ENCODE assay signal across 8 cellular contexts in genomic region chr17:21288581-21289017, GRCh38. TPM values are rescaled to one million over a fixed set of nuclear protein-coding genes. Genes with fewer than 3 reads are reported as not detected.
DNase-seq lines count a peak whose midpoint lies in the region; ATAC-seq, FAIRE-seq and TF ChIP-seq lines count a peak whose summit lies in the region.

No MANE protein-coding gene starts in this region.

- DNase-seq in A549 (ENCODE audit: low read depth in 1 of 2, low spot score in 1 of 2), result no peak
- no peak for DNase-seq in IMR-90
- no peak for DNase-seq in MCF 10A (ENCODE audit: unreplicated experiment)
- DNase-seq in LoVo (ENCODE audit: low spot score), result no peak
- no peak for DNase-seq in C1 segment of cervical spinal cord (lab: John Stamatoyannopoulos, UW)
- no peak for DNase-seq in NCI-H187 (lab: John Stamatoyannopoulos, UW)

- H4K20me1 ChIP-seq in IMR-90 (ENCODE audit: insufficient read depth, low read length), result peaks cover 85% of the 10 kb centered on the region

- peak overlapping the region; percentile 78 for H4K5ac ChIP-seq in IMR-90 (ENCODE audit: low read depth, low read length)

- H3K27me3 Mint-ChIP-seq in MCF 10A (ENCODE audit: insufficient read depth, unreplicated experiment), result no peaks in the 10 kb centered on the region

- no peak for TF ChIP-seq POLR2A in A549 (IDR thresholded peaks at IDR 0.05; ENCODE audit: low read length)
- no peak for TF ChIP-seq POLR2A in IMR-90 (IDR thresholded peaks at IDR 0.05; ENCODE audit: low read depth, low read length)

- H3K4ac ChIP-seq in IMR-90 (ENCODE audit: low read depth, low read length), result peak overlapping the region; percentile 90

- peak overlapping the region; percentile 83 for H4K91ac ChIP-seq in IMR-90 (ENCODE audit: insufficient read depth, low read depth, low read length)

- no peak for FAIRE-seq in A549 (lab: Jason Lieb, UNC)

- H2AK5ac ChIP-seq in IMR-90 (ENCODE audit: low read depth, low read length), result peak overlapping the region; percentile 95

- TF ChIP-seq RAD21 in A549 (conservative IDR thresholded peaks at IDR 0.05 in 1 of 2, IDR thresholded peaks at IDR 0.05 in 1 of 2) (no peak), IMR-90 (IDR thresholded peaks at IDR 0.05; ENCODE audit: low read length) (no peak)

- H3K4me1 Mint-ChIP-seq in MCF 10A (ENCODE audit: insufficient read depth, unreplicated experiment), result peaks cover 24% of the 10 kb centered on the region

- no peak for TF ChIP-seq CTCF in A549 (IDR thresholded peaks at IDR 0.05)
- no peak for TF ChIP-seq CTCF in IMR-90 (conservative IDR thresholded peaks at IDR 0.05; ENCODE audit: low read depth, low read length)
- no peak for TF ChIP-seq CTCF in MCF 10A (IDR thresholded peaks at IDR 0.05; ENCODE audit: unreplicated experiment)
- no peak for TF ChIP-seq CTCF in parathyroid adenoma (IDR thresholded peaks at IDR 0.05)

- H3K4me1 ChIP-seq in A549, result peaks cover 38% of the 10 kb centered on the region
- peaks cover 38% of the 10 kb centered on the region for H3K4me1 ChIP-seq in IMR-90 (ENCODE audit: control insufficient read depth, insufficient read depth, low read length)
- H3K4me1 ChIP-seq in parathyroid adenoma, result peaks cover 26% of the 10 kb centered on the region

- peak overlapping the region; percentile 94 for H2AK9ac ChIP-seq in IMR-90 (replicated peaks; ENCODE audit: low read depth, low read length, poor library complexity)

- TF ChIP-seq EP300 in A549 (IDR thresholded peaks at IDR 0.05), result no peak

- H2BK15ac ChIP-seq in IMR-90 (ENCODE audit: low read depth, low read length), result peak overlapping the region; percentile 53; the same call in 1 of the 3 replicates

- no peak overlapping the region for H3K56ac ChIP-seq in IMR-90 (ENCODE audit: extremely low read depth, insufficient read depth, low read length)

- POLR2A ChIA-PET in A549 (lab: Yijun Ruan, JAX) (interaction anchor here (0.6 to 1.1 kb wide), 2 partner anchors 75 to 246 kb away, joined by 3 read pairs; partner anchors contain the start of genes TMEM11 and USP22), IMR-90 (lab: Charles Lee; ENCODE audit: unreplicated experiment) (no interaction called here), MCF 10A (lab: Yijun Ruan, JAX) (interaction anchor here (0.5 to 4.1 kb wide), 9 partner anchors 13 to 261 kb away, joined by 3 to 47 read pairs (median 17); partner anchors contain the start of genes DHRS7B, NATD1, TMEM11 and USP22)

- H3K36me3 ChIP-seq in IMR-90 (ENCODE audit: control insufficient read depth, insufficient read depth, low read length) (peaks cover 8% of the 10 kb centered on the region), parathyroid adenoma (ENCODE audit: control insufficient read depth, insufficient read depth, low read length) (no peaks in the 10 kb centered on the region)

- H3K9me3 ChIP-seq in A549 (no peaks in the 10 kb centered on the region), IMR-90 (ENCODE audit: control insufficient read depth, insufficient read depth, low read length) (no peaks in the 10 kb centered on the region), parathyroid adenoma (ENCODE audit: control insufficient read depth, low read length) (no peaks in the 10 kb centered on the region)

- H3K18ac ChIP-seq in IMR-90 (ENCODE audit: low read depth, low read length), result peak overlapping the region; percentile 64

- ATAC-seq in A549 (no peak), GM18508 (IDR thresholded peaks at IDR 0.05; ENCODE audit: insufficient read depth, unreplicated experiment) (peak; percentile 18), IMR-90 (ENCODE audit: low read depth) (no peak)

- intact Hi-C loops in IMR-90 (cut with micrococcal nuclease), result no loop called here
- intact Hi-C loops in MCF 10A (cut with micrococcal nuclease), result loop anchor here (5.0 kb wide), 1 partner anchor 76 kb away; the partner anchor contains the start of gene TMEM11

- H3K36me3 Mint-ChIP-seq in MCF 10A (ENCODE audit: insufficient read depth, unreplicated experiment), result peaks cover 19% of the 10 kb centered on the region

- peaks cover under 1 to 45% of the 10 kb centered on the region in 2 experiments; a peak in 3 of 4 replicates for H3K79me1 ChIP-seq in IMR-90 (ENCODE audit: low read depth in 1 of 2, low read length in 2 of 2)

- peak overlapping the region; percentile 83 for H3K27ac Mint-ChIP-seq in MCF 10A (ENCODE audit: low read depth, unreplicated experiment)

- CTCF ChIA-PET in A549 (lab: Yijun Ruan, JAX), result interaction anchor here (0.8 to 3.2 kb wide), 11 partner anchors 9 to 169 kb away, joined by 3 to 20 read pairs (median 3); no protein-coding TSS in a partner anchor
- CTCF ChIA-PET in IMR-90 (lab: Yijun Ruan, JAX), result no interaction called here
- CTCF ChIA-PET in MCF 10A (lab: Yijun Ruan, JAX), result interaction anchor here (0.5 to 2.7 kb wide), 6 partner anchors 9 to 223 kb away, joined by 3 to 13 read pairs (median 4); no protein-coding TSS in a partner anchor

- in situ Hi-C loops in IMR-90 (cut with MboI; ENCODE audit: low sequenced_read_pairs), result no loop called here

- peak overlapping the region; percentile 32 for H3K9ac ChIP-seq in IMR-90 (ENCODE audit: low read depth, low read length)
- no peak overlapping the region for H3K9ac ChIP-seq in parathyroid adenoma

- H4K8ac ChIP-seq in IMR-90 (ENCODE audit: low read depth in 2 of 2, low read length in 2 of 2), result peak overlapping the region; percentile 41 to 55; a peak in 2 of 4 replicates

- H3K27ac ChIP-seq in A549, result peak overlapping the region; percentile 78 to 89
- H3K27ac ChIP-seq in IMR-90 (ENCODE audit: insufficient read depth, low read length), result peak overlapping the region; percentile 90
- peak overlapping the region; percentile 65 for H3K27ac ChIP-seq in parathyroid adenoma

- peak overlapping the region; percentile 78 for H2BK20ac ChIP-seq in IMR-90 (ENCODE audit: low read depth, low read length)

- dilution Hi-C loops in IMR-90 (cut with HindIII; ENCODE audit: low sequenced_read_pairs, unreplicated experiment), result no loop called here

- H3K4me3 Mint-ChIP-seq in MCF 10A (ENCODE audit: unreplicated experiment), result peak overlapping the region; percentile 86

- H3K4me3 ChIP-seq in A549 (peak overlapping the region; percentile 28), IMR-90 (ENCODE audit: insufficient read depth, low read depth, low read length) (peak overlapping the region; percentile 8; the same call in 1 of the 2 replicates), parathyroid adenoma (ENCODE audit: low read depth, low read length) (no peak overlapping the region)

- H3K4me2 ChIP-seq in A549 (peak overlapping the region; percentile 92), IMR-90 (ENCODE audit: low read depth, low read length) (peak overlapping the region; percentile 82), parathyroid adenoma (ENCODE audit: low read length) (no peak overlapping the region)

- H3K9me1 ChIP-seq in IMR-90 (ENCODE audit: insufficient read depth, low read length), result peaks cover 16% of the 10 kb centered on the region

- H2BK5ac ChIP-seq in IMR-90 (ENCODE audit: low read depth, low read length, poor library complexity, severe bottlenecking), result peak overlapping the region; percentile 94

- no peak overlapping the region; the same call in 1 of the 2 replicates for H3K14ac ChIP-seq in IMR-90 (replicated peaks; ENCODE audit: low read depth, low read length)

- no peaks in the 10 kb centered on the region for H3K27me3 ChIP-seq in IMR-90 (ENCODE audit: control insufficient read depth, insufficient read depth, low read length)
- no peaks in the 10 kb centered on the region for H3K27me3 ChIP-seq in parathyroid adenoma (ENCODE audit: control insufficient read depth, insufficient read depth, low read length)

- no peaks in the 10 kb centered on the region for H3K9me3 Mint-ChIP-seq in MCF 10A (ENCODE audit: unreplicated experiment)

- peak overlapping the region; percentile 86 for H2BK120ac ChIP-seq in IMR-90 (ENCODE audit: low read depth, low read length)

- no TSS peak for BruUV-seq in IMR-90 (replicated peaks; lab: Mats Ljungman, UMichigan)
- BruUV-seq in MCF 10A (replicated peaks; lab: Mats Ljungman, UMichigan), result no TSS peak

- peaks cover 55% of the 10 kb centered on the region for H3K79me2 ChIP-seq in parathyroid adenoma

- H2AFZ ChIP-seq in IMR-90 (replicated peaks; ENCODE audit: low read length, poor library complexity), result no peak overlapping the region
- H2AFZ ChIP-seq in parathyroid adenoma, result no peak overlapping the region

- peak overlapping the region; percentile 39; the same call in 1 of the 2 replicates for H3K23ac ChIP-seq in IMR-90 (ENCODE audit: low read depth, low read length)

- 35% methylated on average over 5 of the region's 5 CpGs for WGBS in A549 (ENCODE audit: missing lambda C conversion rate)
- WGBS in IMR-90 (ENCODE audit: extremely low coverage in 2 of 2, insufficient read length in 1 of 2), 2 experiments, result 80% methylated on average over 1 of the region's 5 CpGs; no CpG with 5 or more reads in 1 of the 2 experiments

TF ChIP-seq in A549, 52 proteins besides CTCF, POLR2A, EP300 and RAD21 (continues in another document):
- TF ChIP-seq ZNF302 (CRISPR knock-in tag; IDR thresholded peaks at IDR 0.05) (no peak), KDM1A (IDR thresholded peaks at IDR 0.05; ENCODE audit: low read depth) (peak; percentile 69; the same call in 1 of the 2 replicates)

TF ChIP-seq in IMR-90, 13 proteins besides CTCF, POLR2A, EP300 and RAD21:
- no peak for TF ChIP-seq MAFK (IDR thresholded peaks at IDR 0.05; ENCODE audit: low read depth, low read length)
- 0 out of 2 replicates have a peak, but pooled peaks have one; percentile 14 for TF ChIP-seq CHD1 (IDR thresholded peaks at IDR 0.05; ENCODE audit: low read depth, low read length)
TF ChIP-seq in IMR-90: peak in this region for 1.

RNA-seq across cellular contexts. Expression of gene MAP2K3, which starts 4.1 kb away (rescaled TPM):
- 13.9 and 25.0 TPM in 2 replicates for polyA plus RNA-seq in A549 (2011; rRNA removed)
- polyA plus RNA-seq in A549 (2012; cell fraction: cytosol; rRNA removed), result 53.0 and 68.6 TPM in 2 replicates
- polyA plus RNA-seq in A549 (2012; cell fraction: nucleus; rRNA removed), result 114 and 126 TPM in 2 replicates
- 36.9 to 42.8 TPM (median 37.1 TPM) in 3 replicates for polyA plus RNA-seq in A549 (2017; fragmentation: RNase III; extraction: RNeasy Plus Mini Kit Qiagen cat#74134 plus additional on column Dnase treatment)
- 28.0 and 35.0 TPM in 2 replicates for polyA minus RNA-seq in A549 (2011; rRNA and poly(A)+ RNA removed)
- total RNA-seq in IMR-90 (2012; rRNA removed), result 23.5 and 25.0 TPM in 2 replicates
- 72.6 and 82.2 TPM in 2 replicates for polyA plus RNA-seq in IMR-90 (2012; rRNA removed)
- 80.0 and 96.7 TPM in 2 replicates for polyA plus RNA-seq in IMR-90 (2012; cell fraction: cytosol; rRNA removed)
- polyA plus RNA-seq in IMR-90 (2012; cell fraction: nucleus; rRNA removed; ENCODE audit: low replicate concordance), result 106 and 189 TPM in 2 replicates
- 25.7 and 45.2 TPM in 2 replicates for total RNA-seq in MCF 10A (2022)

RNA-seq across cellular contexts. Expression of gene NATD1, which starts 35.4 kb away (rescaled TPM):
- 1.1 and 1.5 TPM in 2 replicates for polyA plus RNA-seq in A549 (2011; rRNA removed)
- 0.61 and 1.0 TPM in 2 replicates for polyA plus RNA-seq in A549 (2012; cell fraction: cytosol; rRNA removed)
- polyA plus RNA-seq in A549 (2012; cell fraction: nucleus; rRNA removed), result 1.0 and 1.3 TPM in 2 replicates
- 1.0 to 1.6 TPM (median 1.3 TPM) in 3 replicates for polyA plus RNA-seq in A549 (2017; fragmentation: RNase III; extraction: RNeasy Plus Mini Kit Qiagen cat#74134 plus additional on column Dnase treatment)
- 1.3 and 1.5 TPM in 2 replicates for polyA minus RNA-seq in A549 (2011; rRNA and poly(A)+ RNA removed)
- total RNA-seq in IMR-90 (2012; rRNA removed), result 0.56 and 0.90 TPM in 2 replicates
- 4.1 and 4.3 TPM in 2 replicates for polyA plus RNA-seq in IMR-90 (2012; rRNA removed)
- polyA plus RNA-seq in IMR-90 (2012; cell fraction: cytosol; rRNA removed), result 2.2 and 5.3 TPM in 2 replicates
- polyA plus RNA-seq in IMR-90 (2012; cell fraction: nucleus; rRNA removed; ENCODE audit: low replicate concordance), result 4.7 and 7.3 TPM in 2 replicates
- total RNA-seq in MCF 10A (2022), result 2.3 and 2.5 TPM in 2 replicates
